In genomic region chr5:6766558-6767191, GRCh38 we compare ENCODE assay signal across 8 cellular contexts. TPM values are rescaled to one million over a fixed set of nuclear protein-coding genes. Genes with fewer than 3 reads are reported as not detected.
A peak's percentile ranks its signal among the peaks of the same experiment; 100 is the strongest.
DNase-seq lines count a peak whose midpoint lies in the region; ATAC-seq and TF ChIP-seq lines count a peak whose summit lies in the region.

No MANE protein-coding gene starts in this region.

- DNase-seq in C1 segment of cervical spinal cord (lab: John Stamatoyannopoulos, UW) (peak in 10 of 14 donors; percentile 16 to 79 (median 52)), NCI-H2227 treated with DMSO at 0.1 percent for 48 hours (lab: John Stamatoyannopoulos, UW) (peak; percentile 28), fibroblast of mammary gland (ENCODE audit: low read depth) (peak; percentile 16), posterior cingulate gyrus (peak in 7 of 10 donors; percentile 36 to 94 (median 60)), GM10248 (ENCODE audit: extremely low spot score) (no peak)
- DNase-seq in activated CD4-positive, alpha-beta memory T cell treated with anti-CD3 and anti-CD28 coated beads for 36 hours = peak; percentile 70

- TF ChIP-seq CTCF in HEK293 (tag by site-specific recombination; IDR thresholded peaks at IDR 0.05) (no peak), fibroblast of mammary gland (conservative IDR thresholded peaks at IDR 0.05; ENCODE audit: control insufficient read depth, insufficient read depth, low read depth, low read length) (no peak), GM10248 (IDR thresholded peaks at IDR 0.05; ENCODE audit: control extremely low read depth, extremely low read depth, low read depth, missing control alignments) (no peak)

- no peaks in the 10 kb centered on the region for H3K4me1 Mint-ChIP-seq in activated CD4-positive, alpha-beta memory T cell treated with anti-CD3 and anti-CD28 coated beads for 36 hours (ENCODE audit: low read depth)

- H3K27ac ChIP-seq in HEK293 (ENCODE audit: extremely low read depth, low read depth, low read length) = no peak overlapping the region

- POLR2A ChIA-PET in HEK293 (lab: Yijun Ruan, JAX) (no interaction called here), GM10248 (lab: Yijun Ruan, JAX) (no interaction called here)
- POLR2A ChIA-PET in activated CD4-positive, alpha-beta memory T cell treated with anti-CD3 and anti-CD28 coated beads for 36 hours (lab: Charles Lee) = no interaction called here

- H3K4me3 Mint-ChIP-seq in activated CD4-positive, alpha-beta memory T cell treated with anti-CD3 and anti-CD28 coated beads for 36 hours = no peak overlapping the region

- H3K36me3 ChIP-seq in HEK293 (ENCODE audit: control insufficient read depth in 2 of 2, insufficient read depth in 1 of 2, low read length in 2 of 2) = no peaks in the 10 kb centered on the region; a peak in 1 of 3 replicates

- H3K36me3 Mint-ChIP-seq in activated CD4-positive, alpha-beta memory T cell treated with anti-CD3 and anti-CD28 coated beads for 36 hours = no peaks in the 10 kb centered on the region

- H3K4me1 ChIP-seq in HEK293 (ENCODE audit: control insufficient read depth, insufficient read depth, low read length) = no peaks in the 10 kb centered on the region

- CTCF ChIA-PET in HEK293 (lab: Yijun Ruan, JAX) = interaction anchor here (0.6 to 3.7 kb wide), 16 partner anchors 9 to 1054 kb away, joined by 3 to 39 read pairs (median 4); no protein-coding TSS in a partner anchor
- CTCF ChIA-PET in activated CD4-positive, alpha-beta memory T cell treated with anti-CD3 and anti-CD28 coated beads for 36 hours (lab: Charles Lee) = interaction anchor here (0.7 to 1.1 kb wide), 5 partner anchors 9 to 980 kb away, joined by 3 to 5 read pairs (median 3); partner anchors contain the start of gene SRD5A1
- CTCF ChIA-PET in GM10248 (lab: Yijun Ruan, JAX) = interaction anchor here (0.6 to 2.1 kb wide), 15 partner anchors 8 to 1091 kb away, joined by 3 to 12 read pairs (median 4); no protein-coding TSS in a partner anchor

- H3K4me3 ChIP-seq in HEK293 (ENCODE audit: low read depth, low read length) = no peak overlapping the region
- H3K4me3 ChIP-seq in fibroblast of mammary gland (ENCODE audit: control insufficient read depth, low read depth, low read length) = no peak overlapping the region

- H3K9me3 ChIP-seq in HEK293 (ENCODE audit: control insufficient read depth, insufficient read depth, low read depth, low read length) = no peaks in the 10 kb centered on the region

- no peak for ATAC-seq in HG02763 (IDR thresholded peaks at IDR 0.05; ENCODE audit: unreplicated experiment)

- intact Hi-C loops in activated CD4-positive, alpha-beta memory T cell treated with anti-CD3 and anti-CD28 coated beads for 36 hours (cut with micrococcal nuclease) = loop anchor here (10.0 kb wide), 1 partner anchor 978 kb away; no protein-coding TSS in a partner anchor
- intact Hi-C loops in posterior cingulate gyrus (cut with DNase I) = loop anchor here (5.0 to 10.0 kb wide), 2 partner anchors 628 to 981 kb away; partner anchors contain the start of gene ADCY2

- no peak overlapping the region for H3K27ac Mint-ChIP-seq in activated CD4-positive, alpha-beta memory T cell treated with anti-CD3 and anti-CD28 coated beads for 36 hours

- H3K27me3 Mint-ChIP-seq in activated CD4-positive, alpha-beta memory T cell treated with anti-CD3 and anti-CD28 coated beads for 36 hours = peaks cover 2% of the 10 kb centered on the region

- H3K9me3 Mint-ChIP-seq in activated CD4-positive, alpha-beta memory T cell treated with anti-CD3 and anti-CD28 coated beads for 36 hours = no peaks in the 10 kb centered on the region

TF ChIP-seq in HEK293, 187 proteins besides CTCF, POLR2A, EP300 and RAD21:
- no peak for TF ChIP-seq BCL6B (tag by site-specific recombination; IDR thresholded peaks at IDR 0.05)
- no peak for TF ChIP-seq ZNF830 (tag by site-specific recombination; IDR thresholded peaks at IDR 0.05; ENCODE audit: low read depth)
- TF ChIP-seq ZNF335 (tag by site-specific recombination; conservative IDR thresholded peaks at IDR 0.05) = peak; percentile 60; the same call in 1 of the 2 replicates
- TF ChIP-seq ZIC2 (tag by site-specific recombination; IDR thresholded peaks at IDR 0.05) = peak; percentile 85
- TF ChIP-seq KLF17 (tag by site-specific recombination; IDR thresholded peaks at IDR 0.05) = peak; percentile 18; the same call in 1 of the 2 replicates
- 0 out of 2 replicates have a peak, but pooled peaks have one; percentile 27 for TF ChIP-seq ZNF398 (tag by site-specific recombination; IDR thresholded peaks at IDR 0.05)

RNA-seq across cellular contexts. Expression of gene TENT4A, which starts 53.4 kb away (rescaled TPM):
- 10 to 100 TPM; 26.6 to 29.2 TPM for total RNA-seq in activated CD4-positive, alpha-beta memory T cell treated with anti-CD3 and anti-CD28 coated beads for 36 hours
